In the genomic region with DNA sequence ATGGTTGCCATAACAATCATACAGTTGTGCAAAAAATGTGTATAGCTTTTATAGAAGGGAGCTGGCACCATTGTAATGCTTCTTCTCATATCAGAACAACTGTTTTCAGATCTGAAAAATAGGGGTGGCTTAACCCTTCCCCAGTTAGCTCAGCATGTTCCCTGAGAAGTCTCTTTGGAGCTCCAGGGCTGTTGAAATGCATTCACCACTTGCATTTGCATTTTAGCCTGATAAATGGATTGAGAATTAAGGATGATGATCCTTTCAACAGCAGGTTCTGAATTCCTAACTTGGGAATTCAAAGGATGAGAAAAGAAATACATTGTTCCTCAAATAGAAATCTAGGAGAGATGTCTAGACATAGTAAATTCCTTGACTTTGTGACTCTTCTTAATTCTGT, we compare ENCODE assay signal across 16 cellular contexts.
DNase-seq lines count a peak whose midpoint lies in the region; ATAC-seq, FAIRE-seq and TF ChIP-seq lines count a peak whose summit lies in the region.
"Had no signal": no experiment of that assay in that cellular context is flagged by ENCODE, and none has a peak within 500 bp of the region (broad histone marks: within the 10 kb centered on the region; RNA-seq: fewer than 3 reads in every experiment).

No MANE protein-coding gene starts in this region.

- H3K27me3 ChIP-seq in H7 (ENCODE audit: control insufficient read depth, insufficient read depth, low read length) = no peaks in the 10 kb centered on the region
- no peaks in the 10 kb centered on the region for H3K27me3 ChIP-seq in HUES64 (ENCODE audit: insufficient read depth, low read length)
- H3K27me3 ChIP-seq in H1 (replicated peaks in 1 of 4; ENCODE audit: control insufficient read depth in 3 of 4, extremely low read depth in 1 of 4, insufficient read depth in 3 of 4, low read length in 3 of 4) = no peaks in the 10 kb centered on the region
- no peaks in the 10 kb centered on the region for H3K27me3 ChIP-seq in mesendoderm (ENCODE audit: insufficient read depth, low read length, poor library complexity)
- no peaks in the 10 kb centered on the region for H3K27me3 ChIP-seq in tibial nerve
- H3K27me3 ChIP-seq: BLaER1 had no signal

- no peak overlapping the region for H2BK12ac ChIP-seq in H1 (ENCODE audit: low read depth, low read length)

- H3K36me3 ChIP-seq in H7 (replicated peaks; ENCODE audit: control insufficient read depth, insufficient read depth, low read length) (no peaks in the 10 kb centered on the region), HUES64 (ENCODE audit: insufficient read depth, low read length) (no peaks in the 10 kb centered on the region), H1 (ENCODE audit: control insufficient read depth in 2 of 4, insufficient read depth in 4 of 4, low read length in 3 of 4) (no peaks in the 10 kb centered on the region), mesendoderm (ENCODE audit: control insufficient read depth, insufficient read depth, low read length) (no peaks in the 10 kb centered on the region), tibial nerve (peaks cover 0 to 33% (median 0%) of the 10 kb centered on the region in 3 donors)

- H2BK20ac ChIP-seq in H1 (ENCODE audit: low read length) = no peak overlapping the region

- H3K4ac ChIP-seq in H1 (replicated peaks; ENCODE audit: insufficient read length, low read depth, low read length) (no peak overlapping the region), mesendoderm (ENCODE audit: low read depth, low read length) (no peak overlapping the region)

- no peak overlapping the region for H4K91ac ChIP-seq in H1 (replicated peaks; ENCODE audit: insufficient read length, low read length)

- H2BK15ac ChIP-seq in H1 (ENCODE audit: low read length) (no peak overlapping the region), mesendoderm (replicated peaks; ENCODE audit: low read depth) (no peak overlapping the region)

- H2BK5ac ChIP-seq in H1 (ENCODE audit: low read depth, low read length) = no peak overlapping the region
- no peak overlapping the region for H2BK5ac ChIP-seq in mesendoderm (ENCODE audit: low read length)

- no peak overlapping the region for H2BK120ac ChIP-seq in H1 (replicated peaks; ENCODE audit: low read depth, low read length)
- no peak overlapping the region for H2BK120ac ChIP-seq in mesendoderm (ENCODE audit: low read depth, low read length)

- TF ChIP-seq POLR2A in H1 (IDR thresholded peaks at IDR 0.05; ENCODE audit: control extremely low read depth in 1 of 2, low read depth in 2 of 2, low read length in 2 of 2) (no peak), tibial nerve (IDR thresholded peaks at IDR 0.05) (no peak), lower leg skin (IDR thresholded peaks at IDR 0.05) (no peak)

- H4K20me1 ChIP-seq in H1 (replicated peaks in 1 of 2; ENCODE audit: control insufficient read depth in 1 of 2, insufficient read depth in 2 of 2, low read length in 2 of 2) = no peaks in the 10 kb centered on the region
- H4K20me1 ChIP-seq: BLaER1 had no signal

- H3K9me3 ChIP-seq in HUES64 (ENCODE audit: insufficient read depth, low read depth, low read length) (no peaks in the 10 kb centered on the region), H1 (ENCODE audit: insufficient read depth in 2 of 2, low read depth in 1 of 2, low read length in 1 of 2) (no peaks in the 10 kb centered on the region), tibial nerve (peaks cover 0 to 15% (median 0%) of the 10 kb centered on the region in 4 donors)

- H3K9ac ChIP-seq in HUES64 (ENCODE audit: low read depth, low read length) (no peak overlapping the region), H1 (replicated peaks in 1 of 4; ENCODE audit: extremely low read depth in 1 of 4, low read depth in 3 of 4, low read length in 3 of 4) (no peak overlapping the region), mesendoderm (ENCODE audit: low read length) (no peak overlapping the region)
- H3K9ac ChIP-seq: BLaER1 had no signal

- no peaks in the 10 kb centered on the region for H3K23me2 ChIP-seq in H1 (ENCODE audit: low read depth, low read length)

- no peak overlapping the region for H2AFZ ChIP-seq in H1 (ENCODE audit: low read length)

- H3K4me2 ChIP-seq in H1 (ENCODE audit: insufficient read depth in 1 of 2, low read depth in 2 of 2, low read length in 2 of 2) (peak overlapping the region in 1 of 2 experiments; percentile 24; a peak in 1 of 4 replicates), mesendoderm (ENCODE audit: low read length) (no peak overlapping the region)
- H3K4me2 ChIP-seq: BLaER1 had no signal

- intact Hi-C loops in lower leg skin (cut with DNase I; ENCODE audit: low total_unique reads) = no loop called here

- DNase-seq in H7 (peak; percentile 43), H1 (ENCODE audit: low read depth in 1 of 2, low spot score in 2 of 2) (no peak), mesendoderm (peak; percentile 21), tibial nerve (ENCODE audit: low spot score in 2 of 2) (no peak), NCI-H524 treated with DMSO at 0.1 percent for 48 hours (lab: John Stamatoyannopoulos, UW) (no peak), lower leg skin (ENCODE audit: low spot score in 2 of 2) (no peak)
- DNase-seq: 8988T; Calu3; CD4-positive, alpha-beta memory T cell; DMS79 treated with DMSO at 0.1 percent for 48 hours; GF-D8; KG1 had no signal

- CTCF ChIA-PET in H1 (lab: Charles Lee; ENCODE audit: partially characterized antibody) = interaction anchor here (0.7 to 2.3 kb wide), 4 partner anchors 32 to 129 kb away, joined by 3 to 4 read pairs (median 4); no protein-coding TSS in a partner anchor

- ATAC-seq in GM21381 (IDR thresholded peaks at IDR 0.05; ENCODE audit: unreplicated experiment) = no peak

- no peak overlapping the region for H3K56ac ChIP-seq in H1 (replicated peaks; ENCODE audit: insufficient read length, low read depth, low read length)
- H3K56ac ChIP-seq in mesendoderm (ENCODE audit: low read length) = no peak overlapping the region

- H4K5ac ChIP-seq in H1 (ENCODE audit: insufficient read length, low read depth, low read length) (no peak overlapping the region), mesendoderm (ENCODE audit: low read length) (no peak overlapping the region)

- peak; percentile 71 for FAIRE-seq in H1 (lab: Jason Lieb, UNC)
- FAIRE-seq: HTR-8/SVneo had no signal

- H3K18ac ChIP-seq in H1 (ENCODE audit: extremely low read depth, low read length) (no peak overlapping the region), mesendoderm (ENCODE audit: low read length) (no peak overlapping the region)

- no peak overlapping the region for H2AK5ac ChIP-seq in H1 (ENCODE audit: low read depth, low read length)
- no peak overlapping the region for H2AK5ac ChIP-seq in mesendoderm (ENCODE audit: low read length)

- H3K79me1 ChIP-seq in H1 (ENCODE audit: low read depth, low read length) (no peaks in the 10 kb centered on the region; the same call in 1 of the 2 replicates), mesendoderm (ENCODE audit: low read length) (no peaks in the 10 kb centered on the region)

- H3K79me2 ChIP-seq in H1 (ENCODE audit: control insufficient read depth in 1 of 2, insufficient read depth in 2 of 2, low read length in 2 of 2) (no peaks in the 10 kb centered on the region), mesendoderm (ENCODE audit: control insufficient read depth, insufficient read depth, low read length) (no peaks in the 10 kb centered on the region)

- H3K4me1 ChIP-seq in HUES64 (ENCODE audit: insufficient read depth, low read length) = peaks cover 19% of the 10 kb centered on the region
- H3K4me1 ChIP-seq in H1 (replicated peaks in 1 of 4; ENCODE audit: control insufficient read depth in 3 of 4, insufficient read depth in 4 of 4, low read length in 3 of 4) = peaks cover 0 to 9% (median 4%) of the 10 kb centered on the region in 4 experiments; a peak in 5 of 7 replicates
- no peaks in the 10 kb centered on the region for H3K4me1 ChIP-seq in mesendoderm (ENCODE audit: control insufficient read depth, low read depth, low read length)
- H3K4me1 ChIP-seq in tibial nerve = no peaks in the 10 kb centered on the region

- TF ChIP-seq EP300 in H1 (IDR thresholded peaks at IDR 0.05; ENCODE audit: borderline replicate concordance in 1 of 2, low read depth in 2 of 2, low read length in 2 of 2) = no peak
- TF ChIP-seq EP300 in tibial nerve (IDR thresholded peaks at IDR 0.05) = no peak

- no peak for TF ChIP-seq RAD21 in H1 (IDR thresholded peaks at IDR 0.05 in 1 of 2, conservative IDR thresholded peaks at IDR 0.05 in 1 of 2; ENCODE audit: low read depth in 2 of 2, low read length in 2 of 2)

- no peak overlapping the region for H3K23ac ChIP-seq in H1 (ENCODE audit: insufficient read length)
- no peak overlapping the region for H3K23ac ChIP-seq in mesendoderm (ENCODE audit: low read length)

- H3K14ac ChIP-seq in H1 (ENCODE audit: insufficient read length) = no peak overlapping the region

- H3K27ac ChIP-seq in HUES64 (ENCODE audit: low read depth, low read length) = peak overlapping the region; percentile 56; the same call in 1 of the 2 replicates
- no peak overlapping the region for H3K27ac ChIP-seq in H1 (ENCODE audit: low read depth, low read length)
- no peak overlapping the region for H3K27ac ChIP-seq in mesendoderm (ENCODE audit: low read depth, low read length)
- H3K27ac ChIP-seq in tibial nerve = no peak overlapping the region
- H3K27ac ChIP-seq: BLaER1 had no signal

- no peak overlapping the region for H4K8ac ChIP-seq in H1 (ENCODE audit: extremely low read depth, insufficient read depth, low read length)
- no peak overlapping the region for H4K8ac ChIP-seq in mesendoderm (ENCODE audit: low read depth, low read length)

- TF ChIP-seq CTCF in H1 (IDR thresholded peaks at IDR 0.05; ENCODE audit: control extremely low read depth in 1 of 3, insufficient read depth in 1 of 3, low read depth in 1 of 3, low read length in 3 of 3) (no peak), tibial nerve (IDR thresholded peaks at IDR 0.05) (no peak), lower leg skin (IDR thresholded peaks at IDR 0.05) (no peak)

- H3K4me3 ChIP-seq in H7 (ENCODE audit: insufficient read depth, low read depth, low read length) (no peak overlapping the region), HUES64 (ENCODE audit: low read length) (no peak overlapping the region), H1 (ENCODE audit: extremely low read depth in 1 of 4, insufficient read depth in 2 of 4, low read depth in 3 of 4, low read length in 4 of 4) (no peak overlapping the region), mesendoderm (ENCODE audit: low read length) (no peak overlapping the region), tibial nerve (no peak overlapping the region), lower leg skin (ENCODE audit: low read depth, poor library complexity, severe bottlenecking) (no peak overlapping the region)
- H3K4me3 ChIP-seq: BLaER1 had no signal

- POLR2A ChIA-PET in H1 (lab: Charles Lee; ENCODE audit: partially characterized antibody) = no interaction called here

TF ChIP-seq in H1, 55 proteins besides CTCF, POLR2A, EP300 and RAD21 (continues in another document):
- TF ChIP-seq HDAC2 (IDR thresholded peaks at IDR 0.05; ENCODE audit: borderline replicate concordance in 1 of 2, low read depth in 2 of 2, low read length in 2 of 2) (no peak), SIRT6 (IDR thresholded peaks at IDR 0.05; ENCODE audit: low read length) (no peak), POLR2AphosphoS5 (IDR thresholded peaks at IDR 0.05; ENCODE audit: low read depth, low read length) (no peak), EZH2 (IDR thresholded peaks at IDR 0.05; ENCODE audit: low read depth, low read length, severe bottlenecking) (no peak), FOSL1 (IDR thresholded peaks at IDR 0.05; ENCODE audit: insufficient read depth, low read depth, low read length) (no peak), SAP30 (IDR thresholded peaks at IDR 0.05; ENCODE audit: insufficient read depth, insufficient replicate concordance, low read length) (no peak)

Comparison
In these comparisons a context has a peak if more than half of its experiments do, and no peak if none do; other contexts are left out.
1. DNase-seq: peak in H7 (single experiment) and mesendoderm (single experiment); none in H1 (0 of 2), tibial nerve (0 of 2), NCI-H524 treated with DMSO at 0.1 percent for 48 hours (single experiment) and lower leg skin (0 of 2).